In the genomic region with DNA sequence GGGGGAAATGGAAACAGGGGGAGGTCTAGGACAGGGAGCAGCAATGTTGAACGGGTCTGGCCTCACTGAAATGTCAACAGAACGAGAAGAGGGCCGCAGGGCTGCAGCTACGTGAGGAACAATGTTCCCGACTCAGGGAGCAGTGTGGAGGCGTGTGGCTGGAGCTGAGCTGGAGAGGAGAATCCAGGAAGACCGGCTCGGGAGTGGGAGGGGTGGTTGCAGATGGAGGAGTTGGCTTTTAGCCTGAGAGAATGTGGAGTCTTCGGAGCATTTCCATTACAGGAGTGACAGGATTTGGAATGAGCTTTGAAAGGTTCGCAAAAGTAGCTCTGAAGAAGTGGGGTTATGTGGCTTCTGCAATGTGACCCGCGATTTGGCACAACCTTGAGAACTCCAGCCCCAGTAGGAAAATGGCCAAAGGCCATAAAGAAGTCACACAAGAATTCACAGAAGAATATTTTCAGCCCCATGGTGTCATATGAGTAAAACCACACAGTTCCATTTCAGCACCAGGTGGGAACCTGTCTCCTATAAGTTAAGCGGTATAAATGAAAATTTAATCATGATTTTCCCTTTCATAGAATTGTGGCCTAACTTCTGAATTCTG, we compare ENCODE assay signal across 19 cellular contexts.
A peak's percentile ranks its signal among the peaks of the same experiment; 100 is the strongest.
DNase-seq lines count a peak whose midpoint lies in the region; ATAC-seq and TF ChIP-seq lines count a peak whose summit lies in the region.
"Had no signal": no experiment of that assay in that cellular context is flagged by ENCODE, and none has a peak within 500 bp of the region (broad histone marks: within the 10 kb centered on the region; RNA-seq: fewer than 3 reads in every experiment).

No MANE protein-coding gene starts in this region.

- H3K36me3 Mint-ChIP-seq in nephron (ENCODE audit: low read depth) (no peaks in the 10 kb centered on the region), osteocyte (ENCODE audit: unreplicated experiment) (no peaks in the 10 kb centered on the region)
- H3K36me3 Mint-ChIP-seq in activated CD4-positive, alpha-beta memory T cell treated with anti-CD3 and anti-CD28 coated beads for 36 hours: no peaks in the 10 kb centered on the region
- H3K36me3 Mint-ChIP-seq in activated CD8-positive, alpha-beta T cell treated with anti-CD3 and anti-CD28 coated beads for 36 hours (ENCODE audit: low read depth): no peaks in the 10 kb centered on the region
- H3K36me3 Mint-ChIP-seq: activated naive CD4-positive, alpha-beta T cell treated with anti-CD3 and anti-CD28 coated beads, Interleukin-2, amount 10 ng/mL, durations not matched to agents 7 days and 5 days had no signal

- H3K27me3 ChIP-seq in dorsolateral prefrontal cortex (no peaks in the 10 kb centered on the region), lower lobe of right lung (ENCODE audit: low read depth) (no peaks in the 10 kb centered on the region)

- H3K27ac ChIP-seq in dorsolateral prefrontal cortex: peak overlapping the region in 29 of 59 donors; percentile 1 to 83 (median 54)
- H3K27ac ChIP-seq in lower lobe of right lung: no peak overlapping the region
- H3K27ac ChIP-seq: HL-60 had no signal

- no peaks in the 10 kb centered on the region for H3K9me3 ChIP-seq in lower lobe of right lung
- H3K9me3 ChIP-seq: heart left ventricle, mucosa of descending colon had no signal

- H3K9me3 Mint-ChIP-seq in nephron (no peaks in the 10 kb centered on the region), osteocyte (ENCODE audit: unreplicated experiment) (no peaks in the 10 kb centered on the region)
- H3K9me3 Mint-ChIP-seq in activated CD4-positive, alpha-beta memory T cell treated with anti-CD3 and anti-CD28 coated beads for 36 hours: no peaks in the 10 kb centered on the region
- no peaks in the 10 kb centered on the region for H3K9me3 Mint-ChIP-seq in activated CD8-positive, alpha-beta T cell treated with anti-CD3 and anti-CD28 coated beads for 36 hours
- H3K9me3 Mint-ChIP-seq: activated naive CD4-positive, alpha-beta T cell treated with anti-CD3 and anti-CD28 coated beads, Interleukin-2, amount 10 ng/mL, durations not matched to agents 7 days and 5 days; stimulated activated naive CD8-positive, alpha-beta T cell treated with anti-CD3 and anti-CD28 coated beads, Interleukin-15, Interleukin-2, amounts not matched to agents 100 ng/mL and 50 ng/mL, for 24 hours had no signal

- no peak for ATAC-seq in activated CD8-positive, alpha-beta T cell treated with anti-CD3 and anti-CD28 coated beads for 36 hours
- ATAC-seq in lower lobe of right lung: no peak
- ATAC-seq: GM12878, heart left ventricle, mucosa of descending colon, Right ventricle myocardium inferior had no signal

- H3K4me3 Mint-ChIP-seq in nephron (peak overlapping the region in 1 of 3 experiments; percentile 21), osteocyte (ENCODE audit: unreplicated experiment) (no peak overlapping the region)
- H3K4me3 Mint-ChIP-seq in activated CD4-positive, alpha-beta memory T cell treated with anti-CD3 and anti-CD28 coated beads for 36 hours: no peak overlapping the region
- H3K4me3 Mint-ChIP-seq in activated CD8-positive, alpha-beta T cell treated with anti-CD3 and anti-CD28 coated beads for 36 hours: no peak overlapping the region
- H3K4me3 Mint-ChIP-seq: activated naive CD4-positive, alpha-beta T cell treated with anti-CD3 and anti-CD28 coated beads, Interleukin-2, amount 10 ng/mL, durations not matched to agents 7 days and 5 days; stimulated activated naive CD8-positive, alpha-beta T cell treated with anti-CD3 and anti-CD28 coated beads, Interleukin-15, Interleukin-2, amounts not matched to agents 100 ng/mL and 50 ng/mL, for 24 hours had no signal

- H3K27me3 Mint-ChIP-seq in nephron (ENCODE audit: low read depth) (no peaks in the 10 kb centered on the region), osteocyte (ENCODE audit: unreplicated experiment) (no peaks in the 10 kb centered on the region)
- H3K27me3 Mint-ChIP-seq in activated CD4-positive, alpha-beta memory T cell treated with anti-CD3 and anti-CD28 coated beads for 36 hours: peaks cover 2% of the 10 kb centered on the region
- peaks cover 3% of the 10 kb centered on the region for H3K27me3 Mint-ChIP-seq in activated CD8-positive, alpha-beta T cell treated with anti-CD3 and anti-CD28 coated beads for 36 hours
- H3K27me3 Mint-ChIP-seq: stimulated activated naive CD8-positive, alpha-beta T cell treated with anti-CD3 and anti-CD28 coated beads, Interleukin-15, Interleukin-2, amounts not matched to agents 100 ng/mL and 50 ng/mL, for 24 hours had no signal

- H3K4me1 Mint-ChIP-seq in nephron: peaks cover 42% of the 10 kb centered on the region
- no peaks in the 10 kb centered on the region for H3K4me1 Mint-ChIP-seq in activated CD4-positive, alpha-beta memory T cell treated with anti-CD3 and anti-CD28 coated beads for 36 hours (ENCODE audit: low read depth)
- no peaks in the 10 kb centered on the region for H3K4me1 Mint-ChIP-seq in activated CD8-positive, alpha-beta T cell treated with anti-CD3 and anti-CD28 coated beads for 36 hours (ENCODE audit: low read depth)
- H3K4me1 Mint-ChIP-seq in osteocyte (ENCODE audit: unreplicated experiment): peaks cover 5% of the 10 kb centered on the region
- H3K4me1 Mint-ChIP-seq: activated naive CD4-positive, alpha-beta T cell treated with anti-CD3 and anti-CD28 coated beads, Interleukin-2, amount 10 ng/mL, durations not matched to agents 7 days and 5 days had no signal

- POLR2A ChIA-PET in activated CD4-positive, alpha-beta memory T cell treated with anti-CD3 and anti-CD28 coated beads for 36 hours (lab: Charles Lee): no interaction called here
- POLR2A ChIA-PET in activated CD8-positive, alpha-beta T cell treated with anti-CD3 and anti-CD28 coated beads for 36 hours (lab: Charles Lee): no interaction called here

- H3K27ac Mint-ChIP-seq in nephron: peak overlapping the region; percentile 50 to 61 (median 52)
- no peak overlapping the region for H3K27ac Mint-ChIP-seq in activated CD4-positive, alpha-beta memory T cell treated with anti-CD3 and anti-CD28 coated beads for 36 hours
- no peak overlapping the region for H3K27ac Mint-ChIP-seq in activated CD8-positive, alpha-beta T cell treated with anti-CD3 and anti-CD28 coated beads for 36 hours
- no peak overlapping the region for H3K27ac Mint-ChIP-seq in osteocyte (ENCODE audit: unreplicated experiment)
- H3K27ac Mint-ChIP-seq: activated naive CD4-positive, alpha-beta T cell treated with anti-CD3 and anti-CD28 coated beads, Interleukin-2, amount 10 ng/mL, durations not matched to agents 7 days and 5 days; stimulated activated naive CD8-positive, alpha-beta T cell treated with anti-CD3 and anti-CD28 coated beads, Interleukin-15, Interleukin-2, amounts not matched to agents 100 ng/mL and 50 ng/mL, for 24 hours had no signal

- no peaks in the 10 kb centered on the region for H3K36me3 ChIP-seq in lower lobe of right lung
- H3K36me3 ChIP-seq: heart left ventricle had no signal

- CTCF ChIA-PET in activated CD4-positive, alpha-beta memory T cell treated with anti-CD3 and anti-CD28 coated beads for 36 hours (lab: Charles Lee): no interaction called here
- CTCF ChIA-PET in activated CD8-positive, alpha-beta T cell treated with anti-CD3 and anti-CD28 coated beads for 36 hours (lab: Charles Lee): no interaction called here

- DNase-seq in GM04504 (ENCODE audit: low read depth) (peak; percentile 11), dorsolateral prefrontal cortex (peak in 9 of 10 donors; percentile 38 to 84 (median 69)), superior temporal gyrus (ENCODE audit: extremely low spot score) (peak; percentile 67), lower lobe of right lung (no peak), osteocyte (ENCODE audit: extremely low spot score, unreplicated experiment) (no peak)
- DNase-seq in activated CD4-positive, alpha-beta memory T cell treated with anti-CD3 and anti-CD28 coated beads for 36 hours: no peak
- no peak for DNase-seq in activated CD8-positive, alpha-beta T cell treated with anti-CD3 and anti-CD28 coated beads for 36 hours
- DNase-seq: activated naive CD4-positive, alpha-beta T cell treated with anti-CD3 and anti-CD28 coated beads, Interleukin-2, amount 10 ng/mL, durations not matched to agents 7 days and 5 days; activated T-cell treated with anti-CD3 and anti-CD28 coated beads, Interleukin-2, amount 50 U/mL, for 1 hour; dermis blood vessel endothelial cell; GOT3; heart left ventricle; mucosa of descending colon; NCI-H187 treated with DMSO at 0.1 percent for 48 hours had no signal

- H3K4me3 ChIP-seq in dorsolateral prefrontal cortex (no peak overlapping the region), lower lobe of right lung (no peak overlapping the region)
- H3K4me3 ChIP-seq: GM12878, heart left ventricle, mucosa of descending colon had no signal

- H3K4me1 ChIP-seq in lower lobe of right lung: no peaks in the 10 kb centered on the region
- H3K4me1 ChIP-seq: heart left ventricle had no signal

- intact Hi-C loops in dorsolateral prefrontal cortex (cut with DNase I): no loop called here
- intact Hi-C loops in activated CD4-positive, alpha-beta memory T cell treated with anti-CD3 and anti-CD28 coated beads for 36 hours (cut with micrococcal nuclease): loop anchor here (10.0 kb wide), 1 partner anchor 76 kb away; no protein-coding TSS in a partner anchor
- intact Hi-C loops in activated CD8-positive, alpha-beta T cell treated with anti-CD3 and anti-CD28 coated beads for 36 hours (cut with micrococcal nuclease): no loop called here
- intact Hi-C loops in lower lobe of right lung (cut with DNase I): no loop called here

- no peak for TF ChIP-seq CTCF in dorsolateral prefrontal cortex (IDR thresholded peaks at IDR 0.05 in 54 of 56, conservative IDR thresholded peaks at IDR 0.05 in 2 of 56; ENCODE audit: low read depth in 1 of 56, partially characterized antibody in 56 of 56)
- TF ChIP-seq CTCF in nephron (IDR thresholded peaks at IDR 0.05; ENCODE audit: unreplicated experiment in 3 of 3): no peak
- TF ChIP-seq CTCF in activated CD8-positive, alpha-beta T cell treated with anti-CD3 and anti-CD28 coated beads for 36 hours (IDR thresholded peaks at IDR 0.05): no peak
- TF ChIP-seq CTCF in lower lobe of right lung (IDR thresholded peaks at IDR 0.05): no peak
- TF ChIP-seq CTCF in osteocyte (IDR thresholded peaks at IDR 0.05): no peak

Comparison
In these comparisons a context has a peak if more than half of its experiments do, and no peak if none do; other contexts are left out.
1. DNase-seq: peak in GM04504 (single experiment), dorsolateral prefrontal cortex (9 of 10) and superior temporal gyrus (single experiment); none in activated CD4-positive, alpha-beta memory T cell treated with anti-CD3 and anti-CD28 coated beads for 36 hours (single experiment), activated CD8-positive, alpha-beta T cell treated with anti-CD3 and anti-CD28 coated beads for 36 hours (single experiment), lower lobe of right lung (single experiment) and osteocyte (single experiment).
2. H3K27ac Mint-ChIP-seq: peak in nephron (3 of 3); none in activated CD4-positive, alpha-beta memory T cell treated with anti-CD3 and anti-CD28 coated beads for 36 hours (single experiment), activated CD8-positive, alpha-beta T cell treated with anti-CD3 and anti-CD28 coated beads for 36 hours (single experiment) and osteocyte (single experiment).